ENCODE assay signal across 31 cellular contexts in the genomic region with DNA sequence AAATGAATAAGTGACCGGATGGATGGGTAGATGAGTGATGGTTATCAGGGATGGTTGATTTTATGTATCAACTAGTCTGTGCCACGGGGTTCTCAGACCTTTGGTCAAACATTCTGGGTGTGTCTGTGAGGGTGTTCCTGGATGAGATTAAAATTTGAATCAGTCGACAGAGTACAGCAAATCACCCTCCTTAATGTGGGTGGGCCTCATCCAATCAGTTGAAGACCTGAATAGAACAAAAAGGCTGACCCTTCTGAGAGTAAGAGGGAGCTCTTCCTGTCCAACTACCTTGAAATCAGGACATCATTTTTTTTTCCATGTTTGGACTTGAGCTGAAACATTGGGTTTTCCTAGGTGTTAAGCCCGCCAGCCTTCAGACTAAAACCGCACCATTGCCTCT.
"Had no signal": no experiment of that assay in that cellular context is flagged by ENCODE, and none has a peak within 500 bp of the region (broad histone marks: within the 10 kb centered on the region; RNA-seq: fewer than 3 reads in every experiment).

No MANE protein-coding gene starts in this region.

- H3K4me3 ChIP-seq: ascending aorta, cardiac muscle cell had no signal

- H3K4me1 ChIP-seq: ascending aorta had no signal

- DNase-seq: activated B cell treated with CpG ODN at 0.5 μM for 24 hours; activated CD4-positive, alpha-beta memory T cell treated with anti-CD3 and anti-CD28 coated beads for 36 hours; activated CD4-positive, alpha-beta T cell treated with anti-CD3 and anti-CD28 coated beads for 4 hours; activated CD4-positive, alpha-beta T cell treated with anti-CD3 and anti-CD28 coated beads, Interleukin-2, amount 10 ng/mL, durations not matched to agents 24 days and 14 days; activated CD4-positive, alpha-beta T cell treated with anti-CD3 and anti-CD28 coated beads, Interleukin-2, amount 50 U/mL, for 1 hour; activated CD4-positive, alpha-beta T cell treated with anti-CD3 and anti-CD28 coated beads, Interleukin-2, amount 50 U/mL, for 4 hours; activated CD4-positive, CD25-positive, alpha-beta regulatory T cell treated with anti-CD3 and anti-CD28 coated beads, Interleukin-2, amount 50 U/mL, for 72 hours; activated CD8-positive, alpha-beta memory T cell treated with anti-CD3 and anti-CD28 coated beads, Interleukin-2, amount 50 U/mL, for 4 hours; activated CD8-positive, alpha-beta T cell treated with anti-CD3 and anti-CD28 coated beads for 36 hours; activated effector memory CD4-positive, alpha-beta T cell treated with anti-CD3 and anti-CD28 coated beads, Interleukin-2, amount 50 U/mL, for 16 hours; activated gamma-delta T cell treated with Interleukin-2 at 50 U/mL for 16 hours; activated naive CD4-positive, alpha-beta T cell; activated naive CD4-positive, alpha-beta T cell treated with anti-CD3 and anti-CD28 coated beads, Interleukin-2, amount 10 ng/mL, durations not matched to agents 7 days and 5 days; activated naive CD8-positive, alpha-beta T cell treated with anti-CD3 and anti-CD28 coated beads, Interleukin-2, amount 10 ng/mL, durations not matched to agents 7 days and 5 days; activated naive CD8-positive, alpha-beta T cell treated with anti-CD3 and anti-CD28 coated beads, Interleukin-2, amount 50 U/mL, for 24 hours; activated T-cell treated with anti-CD3 and anti-CD28 coated beads for 4 hours; activated T-cell treated with anti-CD3 and anti-CD28 coated beads, Interleukin-2, amount 50 U/mL, for 1 hour; activated T-cell treated with anti-CD3 and anti-CD28 coated beads, Interleukin-2, amount 50 U/mL, for 4 hours; activated T-cell treated with anti-CD3 and anti-CD28 coated beads, Interleukin-2, amount 50 U/mL, for 72 hours; amygdala; anterior cingulate cortex; caudate nucleus; cerebellar nuclear complex; T-helper 2 cell; T-helper 9 cell had no signal

- H3K27ac ChIP-seq: ascending aorta, cardiac muscle cell, VCaP had no signal

- ATAC-seq: activated CD8-positive, alpha-beta T cell treated with anti-CD3 and anti-CD28 coated beads for 36 hours; activated naive CD8-positive, alpha-beta T cell treated with anti-CD3 and anti-CD28 coated beads, Interleukin-2, amount 50 U/mL, for 24 hours; activated T-cell treated with anti-CD3 and anti-CD28 coated beads, Interleukin-2, amount 50 U/mL, for 4 hours; activated T-cell treated with anti-CD3 and anti-CD28 coated beads, Interleukin-2, amount 50 U/mL, for 72 hours; activated T-helper 17 cell treated with anti-CD3 and anti-CD28 coated beads, Interleukin-2, amount 50 U/mL, for 72 hours had no signal

- H3K36me3 ChIP-seq: ascending aorta, cardiac muscle cell had no signal

- FAIRE-seq: bronchial epithelial cell, TTC549 had no signal

- H3K27me3 ChIP-seq: ascending aorta, cardiac muscle cell had no signal
